Comparison of ENCODE assay signal across 33 cellular contexts in the genomic region with DNA sequence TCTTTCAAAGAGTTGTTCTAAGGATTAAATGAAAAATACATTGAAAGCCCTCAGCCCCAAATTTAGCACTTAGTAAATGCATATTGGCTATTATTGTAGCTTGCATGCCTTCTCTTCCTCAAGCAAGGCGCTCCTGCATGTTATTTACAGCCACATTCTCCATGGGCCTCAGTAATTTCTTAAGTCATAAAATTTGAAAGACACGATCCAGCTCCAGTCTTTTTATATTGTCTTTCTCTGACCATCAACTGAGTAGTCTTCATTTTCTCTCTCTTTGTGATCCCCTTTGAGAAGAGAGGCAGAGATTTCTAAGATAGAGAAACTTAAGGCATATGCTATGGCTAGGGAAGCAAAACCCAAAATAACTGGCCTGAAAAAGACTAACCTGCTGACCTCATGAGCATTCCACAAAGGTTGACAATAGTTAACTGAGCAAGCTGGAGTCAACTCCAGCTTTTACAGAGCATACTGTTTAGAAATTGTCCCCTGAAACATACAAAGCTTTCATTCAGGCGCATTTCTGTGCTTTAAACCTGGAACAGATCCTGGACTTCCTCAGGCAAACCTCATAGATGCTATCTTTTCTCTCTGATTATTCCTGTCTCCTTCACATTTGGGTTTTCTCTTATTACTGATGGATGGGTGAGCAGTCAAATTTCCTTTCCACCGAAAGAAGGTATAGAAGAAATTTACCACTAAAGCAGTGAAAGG. TPM values are rescaled to one million over a fixed set of nuclear protein-coding genes. Genes with fewer than 3 reads are reported as not detected.
DNase-seq lines count a peak whose midpoint lies in the region; ATAC-seq and TF ChIP-seq lines count a peak whose summit lies in the region.
"Had no signal": no experiment of that assay in that cellular context is flagged by ENCODE, and none has a peak within 500 bp of the region (broad histone marks: within the 10 kb centered on the region; RNA-seq: fewer than 3 reads in every experiment).

No MANE protein-coding gene starts in this region.

- 0 out of 2 replicates have a peak overlapping the region, but pooled peaks have one; percentile 1 for H3K14ac ChIP-seq in IMR-90 (replicated peaks; ENCODE audit: low read depth, low read length)

- CTCF ChIA-PET in activated naive CD4-positive, alpha-beta T cell treated with anti-CD3 and anti-CD28 coated beads for 36 hours (lab: Charles Lee) = interaction anchor here (0.9 to 1.4 kb wide), 2 partner anchors 14 to 28 kb away, joined by 3 to 4 read pairs; no protein-coding TSS in a partner anchor
- CTCF ChIA-PET in IMR-90 (lab: Yijun Ruan, JAX) = no interaction called here

- H2AFZ ChIP-seq in IMR-90 (replicated peaks; ENCODE audit: low read length, poor library complexity) = no peak overlapping the region

- TF ChIP-seq POLR2A in IMR-90 (IDR thresholded peaks at IDR 0.05; ENCODE audit: low read depth, low read length) = no peak

- H3K9ac ChIP-seq in IMR-90 (ENCODE audit: low read depth, low read length) (no peak overlapping the region), rectal smooth muscle tissue (ENCODE audit: low read length) (no peak overlapping the region)
- H3K9ac ChIP-seq: BLaER1 treated with 17β-estradiol and CSF1 and Interleukin-3, amounts not matched to agents 10 nM and 100 nM had no signal

- no peak for TF ChIP-seq RAD21 in IMR-90 (IDR thresholded peaks at IDR 0.05; ENCODE audit: low read length)

- peaks cover 3% of the 10 kb centered on the region; the same call in 1 of the 2 replicates for H4K20me1 ChIP-seq in IMR-90 (ENCODE audit: insufficient read depth, low read length)
- H4K20me1 ChIP-seq: BLaER1 treated with 17β-estradiol and CSF1 and Interleukin-3, amounts not matched to agents 10 nM and 100 nM had no signal

- no peak overlapping the region for H2BK120ac ChIP-seq in IMR-90 (ENCODE audit: low read depth, low read length)

- H3K18ac ChIP-seq in IMR-90 (ENCODE audit: low read depth, low read length) = no peak overlapping the region

- peaks cover 10% of the 10 kb centered on the region for H3K36me3 Mint-ChIP-seq in activated naive CD4-positive, alpha-beta T cell treated with anti-CD3 and anti-CD28 coated beads, Interleukin-2, amount 50 U/mL, for 24 hours
- peaks cover 13% of the 10 kb centered on the region for H3K36me3 Mint-ChIP-seq in activated naive CD4-positive, alpha-beta T cell treated with anti-CD3 and anti-CD28 coated beads for 36 hours (ENCODE audit: low read depth)

- no peak for TF ChIP-seq CTCF in IMR-90 (conservative IDR thresholded peaks at IDR 0.05; ENCODE audit: low read depth, low read length)

- H3K4me3 Mint-ChIP-seq in activated naive CD4-positive, alpha-beta T cell treated with anti-CD3 and anti-CD28 coated beads, Interleukin-2, amount 50 U/mL, for 24 hours = no peak overlapping the region
- no peak overlapping the region for H3K4me3 Mint-ChIP-seq in activated naive CD4-positive, alpha-beta T cell treated with anti-CD3 and anti-CD28 coated beads for 36 hours
- H3K4me3 Mint-ChIP-seq: activated naive CD8-positive, alpha-beta T cell had no signal

- H3K4me3 ChIP-seq in IMR-90 (ENCODE audit: insufficient read depth, low read depth, low read length) (no peak overlapping the region), rectal smooth muscle tissue (ENCODE audit: low read length) (no peak overlapping the region)
- H3K4me3 ChIP-seq: BLaER1 treated with 17β-estradiol and CSF1 and Interleukin-3, amounts not matched to agents 10 nM and 100 nM; esophagus muscularis mucosa; gastrocnemius medialis; HAP-1; K562; MG63; ovary; Peyer's patch; SJCRH30; upper lobe of right lung had no signal

- H3K4me2 ChIP-seq in IMR-90 (ENCODE audit: low read depth, low read length) = no peak overlapping the region

- no peak overlapping the region for H2AK5ac ChIP-seq in IMR-90 (ENCODE audit: low read depth, low read length)

- H3K27me3 ChIP-seq in IMR-90 (ENCODE audit: control insufficient read depth, insufficient read depth, low read length) (no peaks in the 10 kb centered on the region), rectal smooth muscle tissue (ENCODE audit: control insufficient read depth, insufficient read depth, low read length) (no peaks in the 10 kb centered on the region)
- H3K27me3 ChIP-seq: MG63, ovary, Peyer's patch, SJCRH30, upper lobe of right lung had no signal

- no peaks in the 10 kb centered on the region for H3K27me3 Mint-ChIP-seq in activated naive CD4-positive, alpha-beta T cell treated with anti-CD3 and anti-CD28 coated beads, Interleukin-2, amount 50 U/mL, for 24 hours
- no peaks in the 10 kb centered on the region for H3K27me3 Mint-ChIP-seq in activated naive CD4-positive, alpha-beta T cell treated with anti-CD3 and anti-CD28 coated beads for 36 hours (ENCODE audit: low read depth)
- H3K27me3 Mint-ChIP-seq: activated naive CD8-positive, alpha-beta T cell had no signal

- H3K56ac ChIP-seq in IMR-90 (ENCODE audit: extremely low read depth, insufficient read depth, low read length) = no peak overlapping the region

- POLR2A ChIA-PET in IMR-90 (lab: Charles Lee; ENCODE audit: unreplicated experiment) = no interaction called here

- ATAC-seq in IMR-90 (ENCODE audit: low read depth) = no peak
- ATAC-seq in GM18870 (IDR thresholded peaks at IDR 0.05; ENCODE audit: unreplicated experiment) = no peak
- ATAC-seq: gastrocnemius medialis; K562; left ventricle myocardium superior; stimulated activated effector memory CD8-positive, alpha-beta T cell treated with anti-CD3 and anti-CD28 coated beads, Interleukin-12 subunit alpha, Interleukin-12 subunit beta, amount 100 ng/mL, for 72 hours; upper lobe of right lung had no signal

- H3K23ac ChIP-seq in IMR-90 (ENCODE audit: low read depth, low read length) = no peak overlapping the region

- no peak overlapping the region for H3K27ac ChIP-seq in IMR-90 (ENCODE audit: insufficient read depth, low read length)
- H3K27ac ChIP-seq in rectal smooth muscle tissue (ENCODE audit: low read depth, low read length) = peak overlapping the region; percentile 64
- H3K27ac ChIP-seq: BLaER1 treated with 17β-estradiol and CSF1 and Interleukin-3, amounts not matched to agents 10 nM and 100 nM; esophagus muscularis mucosa; gastrocnemius medialis; ovary; SJCRH30; upper lobe of right lung had no signal

- no peak overlapping the region for H2BK20ac ChIP-seq in IMR-90 (ENCODE audit: low read depth, low read length)

- in situ Hi-C loops in IMR-90 (cut with MboI; ENCODE audit: low sequenced_read_pairs) = no loop called here

- H3K4ac ChIP-seq in IMR-90 (ENCODE audit: low read depth, low read length) = no peak overlapping the region

- no peak overlapping the region for H4K5ac ChIP-seq in IMR-90 (ENCODE audit: low read depth, low read length)

- no TSS peak for BruUV-seq in IMR-90 (replicated peaks; lab: Mats Ljungman, UMichigan)

- peaks cover 6% of the 10 kb centered on the region for H3K9me3 Mint-ChIP-seq in activated naive CD4-positive, alpha-beta T cell treated with anti-CD3 and anti-CD28 coated beads, Interleukin-2, amount 50 U/mL, for 24 hours
- no peaks in the 10 kb centered on the region for H3K9me3 Mint-ChIP-seq in activated naive CD4-positive, alpha-beta T cell treated with anti-CD3 and anti-CD28 coated beads for 36 hours
- H3K9me3 Mint-ChIP-seq: activated T-helper 2 cell treated with anti-CD3 and anti-CD28 coated beads, Interferon-gamma antibody, Interleukin-2, Interleukin-4, amounts not matched to agents 10 μg/mL and 5 μg/mL and 100 μg/mL, durations not matched to agents 14 hours and 24 hours and 36 hours; stimulated activated effector memory CD8-positive, alpha-beta T cell treated with anti-CD3 and anti-CD28 coated beads, Interleukin-12 subunit alpha, Interleukin-12 subunit beta, amount 100 ng/mL, for 72 hours had no signal

- no peak overlapping the region for H2BK5ac ChIP-seq in IMR-90 (ENCODE audit: low read depth, low read length, poor library complexity, severe bottlenecking)

- no peaks in the 10 kb centered on the region for H3K9me1 ChIP-seq in IMR-90 (ENCODE audit: insufficient read depth, low read length)

- peaks cover 0 to 3% of the 10 kb centered on the region in 2 experiments; a peak in 1 of 4 replicates for H3K79me1 ChIP-seq in IMR-90 (ENCODE audit: low read depth in 1 of 2, low read length in 2 of 2)

- no peak overlapping the region for H4K8ac ChIP-seq in IMR-90 (ENCODE audit: low read depth in 2 of 2, low read length in 2 of 2)

- peaks cover 83% of the 10 kb centered on the region for H3K4me1 Mint-ChIP-seq in activated naive CD4-positive, alpha-beta T cell treated with anti-CD3 and anti-CD28 coated beads, Interleukin-2, amount 50 U/mL, for 24 hours
- peaks cover 50% of the 10 kb centered on the region for H3K4me1 Mint-ChIP-seq in activated naive CD4-positive, alpha-beta T cell treated with anti-CD3 and anti-CD28 coated beads for 36 hours (ENCODE audit: low read depth)

- H3K4me1 ChIP-seq in IMR-90 (ENCODE audit: control insufficient read depth, insufficient read depth, low read length) (peaks cover 16% of the 10 kb centered on the region), rectal smooth muscle tissue (ENCODE audit: control insufficient read depth, insufficient read depth, low read length) (peaks cover 12% of the 10 kb centered on the region)
- H3K4me1 ChIP-seq: SJCRH30 had no signal

- H4K91ac ChIP-seq in IMR-90 (ENCODE audit: insufficient read depth, low read depth, low read length) = no peak overlapping the region

- H2BK15ac ChIP-seq in IMR-90 (ENCODE audit: low read depth, low read length) = no peak overlapping the region

- intact Hi-C loops in activated naive CD4-positive, alpha-beta T cell treated with anti-CD3 and anti-CD28 coated beads for 36 hours (cut with micrococcal nuclease) = loop anchor here (10.0 kb wide), 1 partner anchor 1585 kb away; no protein-coding TSS in a partner anchor
- intact Hi-C loops in IMR-90 (cut with micrococcal nuclease) = no loop called here

- peak overlapping the region; percentile 1 for H3K27ac Mint-ChIP-seq in activated naive CD4-positive, alpha-beta T cell treated with anti-CD3 and anti-CD28 coated beads, Interleukin-2, amount 50 U/mL, for 24 hours
- H3K27ac Mint-ChIP-seq in activated naive CD4-positive, alpha-beta T cell treated with anti-CD3 and anti-CD28 coated beads for 36 hours = no peak overlapping the region
- H3K27ac Mint-ChIP-seq: activated naive CD8-positive, alpha-beta T cell; activated T-helper 2 cell treated with anti-CD3 and anti-CD28 coated beads, Interferon-gamma antibody, Interleukin-2, Interleukin-4, amounts not matched to agents 10 μg/mL and 5 μg/mL and 100 μg/mL, durations not matched to agents 14 hours and 24 hours and 36 hours had no signal

- no peaks in the 10 kb centered on the region for H3K9me3 ChIP-seq in IMR-90 (ENCODE audit: control insufficient read depth, insufficient read depth, low read length)
- H3K9me3 ChIP-seq: esophagus muscularis mucosa, gastrocnemius medialis, HAP-1, MG63, ovary, Peyer's patch, SJCRH30, upper lobe of right lung had no signal

- dilution Hi-C loops in IMR-90 (cut with HindIII; ENCODE audit: low sequenced_read_pairs, unreplicated experiment) = no loop called here

- peaks cover 2% of the 10 kb centered on the region; the same call in 1 of the 2 replicates for H3K36me3 ChIP-seq in IMR-90 (ENCODE audit: control insufficient read depth, insufficient read depth, low read length)
- no peaks in the 10 kb centered on the region for H3K36me3 ChIP-seq in rectal smooth muscle tissue (ENCODE audit: control insufficient read depth, insufficient read depth, low read length)
- H3K36me3 ChIP-seq: BLaER1 treated with 17β-estradiol and CSF1 and Interleukin-3, amounts not matched to agents 10 nM and 100 nM; esophagus muscularis mucosa; gastrocnemius medialis; HAP-1; MG63; ovary; Peyer's patch; SJCRH30; upper lobe of right lung had no signal

- WGBS in IMR-90 (ENCODE audit: extremely low coverage in 2 of 2, insufficient read length in 1 of 2), 2 experiments = no CpG with 5 or more reads among the region's 4 CpGs

- H2AK9ac ChIP-seq in IMR-90 (replicated peaks; ENCODE audit: low read depth, low read length, poor library complexity) = no peak overlapping the region

- DNase-seq in activated naive CD4-positive, alpha-beta T cell treated with anti-CD3 and anti-CD28 coated beads for 36 hours = no peak
- DNase-seq in IMR-90 (peak; percentile 21), foreskin melanocyte (peak; percentile 29), NCI-H1048 (lab: John Stamatoyannopoulos, UW) (no peak), amniotic stem cell (lab: John Stamatoyannopoulos, UW) (no peak)
- DNase-seq: activated CD4-positive, alpha-beta T cell treated with anti-CD3 and anti-CD28 coated beads for 48 hours; activated CD8-positive, alpha-beta memory T cell treated with anti-CD3 and anti-CD28 coated beads, Interleukin-2, amount 50 U/mL, for 4 hours; dermis blood vessel endothelial cell; DMS79 treated with DMSO at 0.1 percent for 48 hours; gastrocnemius medialis; left ventricle myocardium superior; MG63; NCI-H1417; NCI-H2029 treated with DMSO at 0.1 percent for 48 hours; NCI-H2227 treated with DMSO at 0.1 percent for 48 hours; NCI-H526 treated with DMSO at 0.1 percent for 48 hours; ovary; Peyer's patch; right cardiac atrium; SJCRH30; stimulated activated CD4-positive, alpha-beta T cell treated with anti-CD3 and anti-CD28 coated beads, Interleukin-4, amount 100 ng/mL, for 24 hours; upper lobe of right lung had no signal

RNA-seq across cellular contexts. Expression of gene DPP4, which starts 4.7 kb away (rescaled TPM):
- 10 to 100 TPM; 11.9 to 12.9 TPM for total RNA-seq in activated naive CD4-positive, alpha-beta T cell treated with anti-CD3 and anti-CD28 coated beads for 36 hours
- total RNA-seq in IMR-90 (2012; rRNA removed) = 19.0 and 24.2 TPM in 2 replicates
- polyA plus RNA-seq in IMR-90 (2012; rRNA removed) = 9.8 and 13.2 TPM in 2 replicates
- polyA plus RNA-seq in IMR-90 (2012; cell fraction: cytosol; rRNA removed) = 3.2 and 3.9 TPM in 2 replicates
- polyA plus RNA-seq in IMR-90 (2012; cell fraction: nucleus; rRNA removed; ENCODE audit: low replicate concordance) = 2.3 and 20.0 TPM in 2 replicates
- total RNA-seq: SJCRH30 had no signal
- polyA plus RNA-seq: K562, neural cell had no signal

Comparison
In these comparisons a context has a peak if more than half of its experiments do, and no peak if none do; other contexts are left out.
1. DNase-seq: peak in IMR-90 (single experiment) and foreskin melanocyte (single experiment); none in activated naive CD4-positive, alpha-beta T cell treated with anti-CD3 and anti-CD28 coated beads for 36 hours (single experiment), NCI-H1048 (single experiment) and amniotic stem cell (single experiment).